Comparison of ENCODE assay signal across 8 cellular contexts in genomic region chr7:91263359-91264082, GRCh38. TPM values are rescaled to one million over a fixed set of nuclear protein-coding genes. Genes with fewer than 3 reads are reported as not detected.
A peak's percentile ranks its signal among the peaks of the same experiment; 100 is the strongest.
DNase-seq lines count a peak whose midpoint lies in the region; ATAC-seq and TF ChIP-seq lines count a peak whose summit lies in the region.

No MANE protein-coding gene starts in this region.

- peaks cover 17 to 26% (median 18%) of the 10 kb centered on the region in 3 donors for H3K27me3 Mint-ChIP-seq in CD14-positive monocyte (ENCODE audit: low read depth in 3 of 3)
- H3K27me3 Mint-ChIP-seq in HFFc6 (ENCODE audit: insufficient read depth) = peaks cover 2% of the 10 kb centered on the region; the same call in 1 of the 2 replicates
- peaks cover 24% of the 10 kb centered on the region for H3K27me3 Mint-ChIP-seq in endothelial cell (ENCODE audit: unreplicated experiment)

- H3K4me1 ChIP-seq in mononuclear cell (ENCODE audit: insufficient read depth, low read length) (peaks cover 38% of the 10 kb centered on the region), vagina (peaks cover 37% of the 10 kb centered on the region)

- peak overlapping the region; percentile 95 to 97 for H3K4me3 Mint-ChIP-seq in CD14-positive monocyte
- peak overlapping the region; percentile 96 for H3K4me3 Mint-ChIP-seq in HFFc6
- peak overlapping the region; percentile 90 for H3K4me3 Mint-ChIP-seq in endothelial cell (ENCODE audit: unreplicated experiment)

- no peak for DNase-seq in CD14-positive monocyte (ENCODE audit: low spot score)
- no peak for DNase-seq in HFFc6
- peak; percentile 53 for DNase-seq in RPMI7951 (ENCODE audit: low read depth)
- DNase-seq in endothelial cell (ENCODE audit: low spot score) = peak; percentile 34
- DNase-seq in vagina (ENCODE audit: extremely low spot score in 2 of 2) = no peak
- no peak for DNase-seq in omental fat pad (ENCODE audit: low spot score)

- no peaks in the 10 kb centered on the region for H3K9me3 ChIP-seq in mononuclear cell (ENCODE audit: low read depth, low read length)
- no peaks in the 10 kb centered on the region for H3K9me3 ChIP-seq in vagina

- H3K27ac Mint-ChIP-seq in CD14-positive monocyte (peak overlapping the region in 6 of 7 donors; percentile 68 to 92 (median 84)), HFFc6 (peak overlapping the region; percentile 91), endothelial cell (ENCODE audit: unreplicated experiment) (no peak overlapping the region)

- H3K4me1 Mint-ChIP-seq in CD14-positive monocyte (peaks cover 39% of the 10 kb centered on the region), HFFc6 (ENCODE audit: low read depth) (peaks cover 31% of the 10 kb centered on the region), endothelial cell (ENCODE audit: unreplicated experiment) (peaks cover 18% of the 10 kb centered on the region)

- H3K9me3 Mint-ChIP-seq in CD14-positive monocyte (peaks cover 0 to 11% (median 0%) of the 10 kb centered on the region in 7 donors), HFFc6 (no peaks in the 10 kb centered on the region), endothelial cell (ENCODE audit: unreplicated experiment) (no peaks in the 10 kb centered on the region)

- H3K4me3 ChIP-seq in mononuclear cell (ENCODE audit: low read length) = peak overlapping the region; percentile 56
- H3K4me3 ChIP-seq in vagina = peak overlapping the region; percentile 78 to 84

- H3K36me3 Mint-ChIP-seq in CD14-positive monocyte (peaks cover 15 to 20% of the 10 kb centered on the region in 2 donors), HFFc6 (ENCODE audit: low read depth) (peaks cover 16% of the 10 kb centered on the region), endothelial cell (ENCODE audit: low read depth, unreplicated experiment) (peaks cover 18% of the 10 kb centered on the region)

- peaks cover 21% of the 10 kb centered on the region for H3K27me3 ChIP-seq in mononuclear cell (ENCODE audit: insufficient read depth, low read length)
- H3K27me3 ChIP-seq in vagina = no peaks in the 10 kb centered on the region

- no peak for TF ChIP-seq POLR2A in vagina (IDR thresholded peaks at IDR 0.05)

- H3K27ac ChIP-seq in vagina = peak overlapping the region; percentile 97

- no peaks in the 10 kb centered on the region for H3K36me3 ChIP-seq in vagina

- intact Hi-C loops in CD14-positive monocyte (cut with micrococcal nuclease) (loop anchor here in 1 of 2 donors (10.0 kb wide), 1 partner anchor 61 kb away; no protein-coding TSS in a partner anchor), vagina (cut with DNase I) (no loop called here)

- TF ChIP-seq CTCF in CD14-positive monocyte (IDR thresholded peaks at IDR 0.05) (no peak), HFFc6 (IDR thresholded peaks at IDR 0.05) (peak; percentile 26; the same call in 1 of the 2 replicates), endothelial cell (IDR thresholded peaks at IDR 0.05; ENCODE audit: unreplicated experiment) (no peak), vagina (IDR thresholded peaks at IDR 0.05) (no peak), omental fat pad (IDR thresholded peaks at IDR 0.05) (no peak)

- ATAC-seq in HG02678 (IDR thresholded peaks at IDR 0.05; ENCODE audit: unreplicated experiment) (no peak), omental fat pad (ENCODE audit: low FRiP score) (no peak)

RNA-seq across cellular contexts. Expression of gene FZD1, which starts 0.7 kb away (rescaled TPM):
- 10 to 100 TPM in 1 of 2 donors, 1 to 10 TPM in 1; 7.9 to 10.1 TPM for polyA plus RNA-seq in CD14-positive monocyte
- 10 to 100 TPM in 3 of 6 experiments, 1 to 10 TPM in 3; 9.0 to 11.1 (median 9.9) TPM for total RNA-seq in HFFc6 (2021; fragmentation: NEBNext Ultra II Directional; extraction: Animal tissue kit (Norgen Biotek cat#: 25700))
- 10.1 and 13.9 TPM in 2 replicates for total RNA-seq in RPMI7951 (2014; rRNA removed; shearing (Covaris generic))
- total RNA-seq in endothelial cell (ENCODE audit: unreplicated experiment) (38.7 TPM), mononuclear cell (3.6 TPM), vagina (16.5 TPM), omental fat pad (10 to 100 TPM in 3 of 4 donors, 1 to 10 TPM in 1; 8.0 to 19.7 (median 13.2) TPM)

Comparison
In these comparisons a context has a peak if more than half of its experiments do, and no peak if none do; other contexts are left out.
1. DNase-seq: peak in RPMI7951 (single experiment) and endothelial cell (single experiment); none in CD14-positive monocyte (single experiment), HFFc6 (single experiment), vagina (0 of 2) and omental fat pad (single experiment).
2. Peak in every context shown above with its lines, with median percentiles within 50 percentile points of each other: H3K4me3 Mint-ChIP-seq.